1 cellular context compared by ENCODE assay signal in genomic region chr6:85390105-85390728, GRCh38.
A peak's percentile ranks its signal among the peaks of the same experiment; 100 is the strongest.
TF ChIP-seq lines count a peak whose summit lies in the region.

No MANE protein-coding gene starts in this region.

TF ChIP-seq in HepG2, 621 proteins besides CTCF, POLR2A, EP300 and RAD21 (continued from another document and continues in another):
- TF ChIP-seq, protein P1, sequence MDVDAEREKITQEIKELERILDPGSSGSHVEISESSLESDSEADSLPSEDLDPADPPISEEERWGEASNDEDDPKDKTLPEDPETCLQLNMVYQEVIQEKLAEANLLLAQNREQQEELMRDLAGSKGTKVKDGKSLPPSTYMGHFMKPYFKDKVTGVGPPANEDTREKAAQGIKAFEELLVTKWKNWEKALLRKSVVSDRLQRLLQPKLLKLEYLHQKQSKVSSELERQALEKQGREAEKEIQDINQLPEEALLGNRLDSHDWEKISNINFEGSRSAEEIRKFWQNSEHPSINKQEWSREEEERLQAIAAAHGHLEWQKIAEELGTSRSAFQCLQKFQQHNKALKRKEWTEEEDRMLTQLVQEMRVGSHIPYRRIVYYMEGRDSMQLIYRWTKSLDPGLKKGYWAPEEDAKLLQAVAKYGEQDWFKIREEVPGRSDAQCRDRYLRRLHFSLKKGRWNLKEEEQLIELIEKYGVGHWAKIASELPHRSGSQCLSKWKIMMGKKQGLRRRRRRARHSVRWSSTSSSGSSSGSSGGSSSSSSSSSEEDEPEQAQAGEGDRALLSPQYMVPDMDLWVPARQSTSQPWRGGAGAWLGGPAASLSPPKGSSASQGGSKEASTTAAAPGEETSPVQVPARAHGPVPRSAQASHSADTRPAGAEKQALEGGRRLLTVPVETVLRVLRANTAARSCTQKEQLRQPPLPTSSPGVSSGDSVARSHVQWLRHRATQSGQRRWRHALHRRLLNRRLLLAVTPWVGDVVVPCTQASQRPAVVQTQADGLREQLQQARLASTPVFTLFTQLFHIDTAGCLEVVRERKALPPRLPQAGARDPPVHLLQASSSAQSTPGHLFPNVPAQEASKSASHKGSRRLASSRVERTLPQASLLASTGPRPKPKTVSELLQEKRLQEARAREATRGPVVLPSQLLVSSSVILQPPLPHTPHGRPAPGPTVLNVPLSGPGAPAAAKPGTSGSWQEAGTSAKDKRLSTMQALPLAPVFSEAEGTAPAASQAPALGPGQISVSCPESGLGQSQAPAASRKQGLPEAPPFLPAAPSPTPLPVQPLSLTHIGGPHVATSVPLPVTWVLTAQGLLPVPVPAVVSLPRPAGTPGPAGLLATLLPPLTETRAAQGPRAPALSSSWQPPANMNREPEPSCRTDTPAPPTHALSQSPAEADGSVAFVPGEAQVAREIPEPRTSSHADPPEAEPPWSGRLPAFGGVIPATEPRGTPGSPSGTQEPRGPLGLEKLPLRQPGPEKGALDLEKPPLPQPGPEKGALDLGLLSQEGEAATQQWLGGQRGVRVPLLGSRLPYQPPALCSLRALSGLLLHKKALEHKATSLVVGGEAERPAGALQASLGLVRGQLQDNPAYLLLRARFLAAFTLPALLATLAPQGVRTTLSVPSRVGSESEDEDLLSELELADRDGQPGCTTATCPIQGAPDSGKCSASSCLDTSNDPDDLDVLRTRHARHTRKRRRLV (CRISPR knock-in tag; IDR thresholded peaks at IDR 0.05), result no peak
- no peak for TF ChIP-seq GFI1 (CRISPR knock-in tag; IDR thresholded peaks at IDR 0.05; ENCODE audit: borderline replicate concordance)
- TF ChIP-seq ZNF276 (CRISPR knock-in tag; IDR thresholded peaks at IDR 0.05; ENCODE audit: low read depth), result no peak
- TF ChIP-seq PCBP2 (optimal IDR thresholded peaks at IDR 0.05; ENCODE audit: low read depth, low read length, poor library complexity, severe bottlenecking), result no peak
- no peak for TF ChIP-seq YEATS4 (CRISPR knock-in tag; IDR thresholded peaks at IDR 0.05; ENCODE audit: borderline replicate concordance)
- TF ChIP-seq FOSL2 (CRISPR knock-in tag; IDR thresholded peaks at IDR 0.05), result peak; percentile 45
- 0 out of 2 replicates have a peak, but pooled peaks have one; percentile 18 for TF ChIP-seq SP140L (CRISPR knock-in tag; IDR thresholded peaks at IDR 0.05; ENCODE audit: borderline replicate concordance)
- TF ChIP-seq KDM6A (CRISPR knock-in tag; IDR thresholded peaks at IDR 0.05; ENCODE audit: low read depth), result 0 out of 2 replicates have a peak, but pooled peaks have one; percentile 15
- TF ChIP-seq ZNF264 (CRISPR knock-in tag; IDR thresholded peaks at IDR 0.05), result no peak
- peak; percentile 41; the same call in 1 of the 2 replicates for TF ChIP-seq PHF21A (CRISPR knock-in tag; IDR thresholded peaks at IDR 0.05)
- no peak; the same call in 1 of the 2 replicates for TF ChIP-seq SOX5 (CRISPR knock-in tag; IDR thresholded peaks at IDR 0.05; ENCODE audit: borderline replicate concordance)
- peak; percentile 35; the same call in 1 of the 2 replicates for TF ChIP-seq TBX2 (CRISPR knock-in tag; IDR thresholded peaks at IDR 0.05; ENCODE audit: borderline replicate concordance)
- TF ChIP-seq, protein P2, sequence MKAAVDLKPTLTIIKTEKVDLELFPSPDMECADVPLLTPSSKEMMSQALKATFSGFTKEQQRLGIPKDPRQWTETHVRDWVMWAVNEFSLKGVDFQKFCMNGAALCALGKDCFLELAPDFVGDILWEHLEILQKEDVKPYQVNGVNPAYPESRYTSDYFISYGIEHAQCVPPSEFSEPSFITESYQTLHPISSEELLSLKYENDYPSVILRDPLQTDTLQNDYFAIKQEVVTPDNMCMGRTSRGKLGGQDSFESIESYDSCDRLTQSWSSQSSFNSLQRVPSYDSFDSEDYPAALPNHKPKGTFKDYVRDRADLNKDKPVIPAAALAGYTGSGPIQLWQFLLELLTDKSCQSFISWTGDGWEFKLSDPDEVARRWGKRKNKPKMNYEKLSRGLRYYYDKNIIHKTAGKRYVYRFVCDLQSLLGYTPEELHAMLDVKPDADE (CRISPR knock-in tag; IDR thresholded peaks at IDR 0.05), result no peak
- TF ChIP-seq NCOR1 (IDR thresholded peaks at IDR 0.05; ENCODE audit: borderline replicate concordance, low read length), result peak; percentile 43; the same call in 1 of the 2 replicates
- peak; percentile 17; the same call in 1 of the 2 replicates for TF ChIP-seq CREM (IDR thresholded peaks at IDR 0.05)
- TF ChIP-seq CREM (CRISPR knock-in tag; IDR thresholded peaks at IDR 0.05), result no peak
- TF ChIP-seq NFKB2 (CRISPR knock-in tag; IDR thresholded peaks at IDR 0.05; ENCODE audit: borderline replicate concordance), result no peak
- peak; percentile 73; the same call in 1 of the 2 replicates for TF ChIP-seq ZBTB26 (CRISPR knock-in tag; IDR thresholded peaks at IDR 0.05; ENCODE audit: borderline replicate concordance)
- TF ChIP-seq NFYB (CRISPR knock-in tag; IDR thresholded peaks at IDR 0.05), result peak; percentile 57
- TF ChIP-seq, protein P3, sequence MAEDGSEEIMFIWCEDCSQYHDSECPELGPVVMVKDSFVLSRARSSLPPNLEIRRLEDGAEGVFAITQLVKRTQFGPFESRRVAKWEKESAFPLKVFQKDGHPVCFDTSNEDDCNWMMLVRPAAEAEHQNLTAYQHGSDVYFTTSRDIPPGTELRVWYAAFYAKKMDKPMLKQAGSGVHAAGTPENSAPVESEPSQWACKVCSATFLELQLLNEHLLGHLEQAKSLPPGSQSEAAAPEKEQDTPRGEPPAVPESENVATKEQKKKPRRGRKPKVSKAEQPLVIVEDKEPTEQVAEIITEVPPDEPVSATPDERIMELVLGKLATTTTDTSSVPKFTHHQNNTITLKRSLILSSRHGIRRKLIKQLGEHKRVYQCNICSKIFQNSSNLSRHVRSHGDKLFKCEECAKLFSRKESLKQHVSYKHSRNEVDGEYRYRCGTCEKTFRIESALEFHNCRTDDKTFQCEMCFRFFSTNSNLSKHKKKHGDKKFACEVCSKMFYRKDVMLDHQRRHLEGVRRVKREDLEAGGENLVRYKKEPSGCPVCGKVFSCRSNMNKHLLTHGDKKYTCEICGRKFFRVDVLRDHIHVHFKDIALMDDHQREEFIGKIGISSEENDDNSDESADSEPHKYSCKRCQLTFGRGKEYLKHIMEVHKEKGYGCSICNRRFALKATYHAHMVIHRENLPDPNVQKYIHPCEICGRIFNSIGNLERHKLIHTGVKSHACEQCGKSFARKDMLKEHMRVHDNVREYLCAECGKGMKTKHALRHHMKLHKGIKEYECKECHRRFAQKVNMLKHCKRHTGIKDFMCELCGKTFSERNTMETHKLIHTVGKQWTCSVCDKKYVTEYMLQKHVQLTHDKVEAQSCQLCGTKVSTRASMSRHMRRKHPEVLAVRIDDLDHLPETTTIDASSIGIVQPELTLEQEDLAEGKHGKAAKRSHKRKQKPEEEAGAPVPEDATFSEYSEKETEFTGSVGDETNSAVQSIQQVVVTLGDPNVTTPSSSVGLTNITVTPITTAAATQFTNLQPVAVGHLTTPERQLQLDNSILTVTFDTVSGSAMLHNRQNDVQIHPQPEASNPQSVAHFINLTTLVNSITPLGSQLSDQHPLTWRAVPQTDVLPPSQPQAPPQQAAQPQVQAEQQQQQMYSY (CRISPR knock-in tag; IDR thresholded peaks at IDR 0.05), result peak; percentile 76; the same call in 1 of the 2 replicates
- TF ChIP-seq KLF12 (CRISPR knock-in tag; IDR thresholded peaks at IDR 0.05; ENCODE audit: borderline replicate concordance), result 0 out of 2 replicates have a peak, but pooled peaks have one; percentile 25
- no peak for TF ChIP-seq SOX6 (IDR thresholded peaks at IDR 0.05)
- 0 out of 2 replicates have a peak, but pooled peaks have one; percentile 7 for TF ChIP-seq SOX6 (CRISPR knock-in tag; IDR thresholded peaks at IDR 0.05)
- TF ChIP-seq ZNF318 (CRISPR knock-in tag; IDR thresholded peaks at IDR 0.05), result no peak
- TF ChIP-seq ZNF234 (CRISPR knock-in tag; conservative IDR thresholded peaks at IDR 0.05), result no peak
- no peak for TF ChIP-seq ZNF354B (CRISPR knock-in tag; IDR thresholded peaks at IDR 0.05)
- peak; percentile 45; the same call in 1 of the 2 replicates for TF ChIP-seq TARDBP (CRISPR knock-in tag; IDR thresholded peaks at IDR 0.05)
- TF ChIP-seq SALL1 (CRISPR knock-in tag; IDR thresholded peaks at IDR 0.05), result peak; percentile 56; the same call in 1 of the 2 replicates
- no peak for TF ChIP-seq SMAD1 (CRISPR knock-in tag; IDR thresholded peaks at IDR 0.05; ENCODE audit: borderline replicate concordance, low read depth)
- peak; percentile 42; the same call in 1 of the 2 replicates for TF ChIP-seq ISL2 (CRISPR knock-in tag; IDR thresholded peaks at IDR 0.05)
- 0 out of 2 replicates have a peak, but pooled peaks have one; percentile 15 for TF ChIP-seq POGZ (CRISPR knock-in tag; IDR thresholded peaks at IDR 0.05)
- no peak for TF ChIP-seq ELF3 (CRISPR knock-in tag; IDR thresholded peaks at IDR 0.05)
- TF ChIP-seq KAT8 (CRISPR knock-in tag; IDR thresholded peaks at IDR 0.05), result peak; percentile 10; the same call in 1 of the 2 replicates
- peak; percentile 52; the same call in 1 of the 2 replicates for TF ChIP-seq NFYC (CRISPR knock-in tag; IDR thresholded peaks at IDR 0.05)
- 0 out of 2 replicates have a peak, but pooled peaks have one; percentile 19 for TF ChIP-seq SAP130 (CRISPR knock-in tag; IDR thresholded peaks at IDR 0.05; ENCODE audit: low read depth)
- no peak for TF ChIP-seq HINFP (CRISPR knock-in tag; IDR thresholded peaks at IDR 0.05; ENCODE audit: low read depth)
